ENCODE assay signal across 21 cellular contexts in genomic region chr4:41135761-41136160, GRCh38.
A peak's percentile ranks its signal among the peaks of the same experiment; 100 is the strongest.
DNase-seq lines count a peak whose midpoint lies in the region; ATAC-seq and TF ChIP-seq lines count a peak whose summit lies in the region.
"Had no signal": no experiment of that assay in that cellular context is flagged by ENCODE, and none has a peak within 500 bp of the region (broad histone marks: within the 10 kb centered on the region; RNA-seq: fewer than 3 reads in every experiment).

No MANE protein-coding gene starts in this region.

- peaks cover 28% of the 10 kb centered on the region for H3K36me3 ChIP-seq in RWPE2 (ENCODE audit: low read depth)
- H3K36me3 ChIP-seq: adrenal gland had no signal

- no peaks in the 10 kb centered on the region for H3K36me3 Mint-ChIP-seq in activated naive CD8-positive, alpha-beta T cell treated with anti-CD3 and anti-CD28 coated beads, Interleukin-2, amount 50 U/mL, for 24 hours (ENCODE audit: low read depth)
- H3K36me3 Mint-ChIP-seq: natural killer cell treated with Interleukin-12 subunit alpha and Interleukin-12 subunit beta and Interleukin-15 and Interleukin-18, amount 100 ng/mL, for 72 hours had no signal

- H3K27me3 Mint-ChIP-seq in activated naive CD8-positive, alpha-beta T cell treated with anti-CD3 and anti-CD28 coated beads, Interleukin-2, amount 50 U/mL, for 24 hours = peaks cover under 1% of the 10 kb centered on the region

- H3K4me3 ChIP-seq in GM12865 (ENCODE audit: low read depth, low read length) = no peak overlapping the region
- no peak overlapping the region for H3K4me3 ChIP-seq in RWPE2 (ENCODE audit: severe bottlenecking)
- H3K4me3 ChIP-seq: adrenal gland had no signal

- no peaks in the 10 kb centered on the region for H3K9me3 Mint-ChIP-seq in activated naive CD8-positive, alpha-beta T cell treated with anti-CD3 and anti-CD28 coated beads, Interleukin-2, amount 50 U/mL, for 24 hours
- H3K9me3 Mint-ChIP-seq: natural killer cell treated with Interleukin-12 subunit alpha and Interleukin-12 subunit beta and Interleukin-15 and Interleukin-18, amount 100 ng/mL, for 72 hours; stimulated activated naive CD8-positive, alpha-beta T cell treated with anti-CD3 and anti-CD28 coated beads, Interleukin-15, Interleukin-2, amounts not matched to agents 100 ng/mL and 50 ng/mL, for 24 hours had no signal

- peak; percentile 62 for ATAC-seq in RWPE2 (ENCODE audit: low read depth)
- ATAC-seq in activated CD4-positive, CD25-positive, alpha-beta regulatory T cell treated with anti-CD3 and anti-CD28 coated beads, Interleukin-2, amount 50 U/mL, for 24 hours = no peak
- ATAC-seq in activated naive CD8-positive, alpha-beta T cell treated with anti-CD3 and anti-CD28 coated beads, Interleukin-2, amount 50 U/mL, for 24 hours = no peak
- no peak for ATAC-seq in GM21360 (IDR thresholded peaks at IDR 0.05; ENCODE audit: unreplicated experiment)
- ATAC-seq: natural killer cell treated with Interleukin-12 subunit alpha and Interleukin-12 subunit beta and Interleukin-15 and Interleukin-18, amount 100 ng/mL, for 72 hours had no signal

- H3K27ac Mint-ChIP-seq in activated naive CD8-positive, alpha-beta T cell treated with anti-CD3 and anti-CD28 coated beads, Interleukin-2, amount 50 U/mL, for 24 hours = no peak overlapping the region
- H3K27ac Mint-ChIP-seq: natural killer cell treated with Interleukin-12 subunit alpha and Interleukin-12 subunit beta and Interleukin-15 and Interleukin-18, amount 100 ng/mL, for 72 hours; stimulated activated naive CD8-positive, alpha-beta T cell treated with anti-CD3 and anti-CD28 coated beads, Interleukin-15, Interleukin-2, amounts not matched to agents 100 ng/mL and 50 ng/mL, for 24 hours had no signal

- H3K27ac ChIP-seq in RWPE2 (ENCODE audit: poor library complexity, severe bottlenecking) = peak overlapping the region; percentile 78
- peak overlapping the region; percentile 62 for H3K27ac ChIP-seq in epithelial cell of prostate
- H3K27ac ChIP-seq: adrenal gland, KMS-11 had no signal

- H3K9me3 ChIP-seq in RWPE2 (ENCODE audit: severe bottlenecking) = no peaks in the 10 kb centered on the region
- H3K9me3 ChIP-seq: adrenal gland had no signal

- TF ChIP-seq CTCF in GM12865 (IDR thresholded peaks at IDR 0.05; ENCODE audit: insufficient read depth, low read depth, low read length, missing control alignments) (no peak), RWPE2 (IDR thresholded peaks at IDR 0.05; ENCODE audit: poor library complexity, severe bottlenecking) (no peak)

- peaks cover 62% of the 10 kb centered on the region for H3K4me1 ChIP-seq in RWPE2 (ENCODE audit: insufficient read depth, poor library complexity, severe bottlenecking)

- H3K27me3 ChIP-seq in RWPE2 (ENCODE audit: insufficient read depth, poor library complexity, severe bottlenecking) = no peaks in the 10 kb centered on the region
- H3K27me3 ChIP-seq: adrenal gland had no signal

- H3K4me3 Mint-ChIP-seq in activated naive CD8-positive, alpha-beta T cell treated with anti-CD3 and anti-CD28 coated beads, Interleukin-2, amount 50 U/mL, for 24 hours = no peak overlapping the region
- H3K4me3 Mint-ChIP-seq: natural killer cell treated with Interleukin-12 subunit alpha and Interleukin-12 subunit beta and Interleukin-15 and Interleukin-18, amount 100 ng/mL, for 72 hours; stimulated activated naive CD8-positive, alpha-beta T cell treated with anti-CD3 and anti-CD28 coated beads, Interleukin-15, Interleukin-2, amounts not matched to agents 100 ng/mL and 50 ng/mL, for 24 hours had no signal

- DNase-seq in GM12865 (ENCODE audit: low read depth) (peak; percentile 20), RWPE2 (ENCODE audit: low spot score) (no peak), epithelial cell of prostate (ENCODE audit: low read depth, low spot score) (no peak), pons (ENCODE audit: low spot score) (peak; percentile 22), NCI-H1436 (lab: John Stamatoyannopoulos, UW) (no peak)
- no peak for DNase-seq in activated naive CD8-positive, alpha-beta T cell treated with anti-CD3 and anti-CD28 coated beads, Interleukin-2, amount 50 U/mL, for 24 hours
- DNase-seq: activated CD4-positive, alpha-beta T cell treated with anti-CD3 and anti-CD28 coated beads, Interleukin-2, amount 50 U/mL, for 1 hour; activated CD8-positive, alpha-beta memory T cell treated with anti-CD3 and anti-CD28 coated beads, Interleukin-2, amount 50 U/mL, for 48 hours; activated effector memory CD4-positive, alpha-beta T cell treated with anti-CD3 and anti-CD28 coated beads, Interleukin-2, amount 50 U/mL, for 16 hours; adrenal gland; central memory CD4-positive, alpha-beta T cell; DMS153; effector CD8-positive, alpha-beta T cell; hypothalamus; NCI-H510A; stimulated activated CD4-positive, alpha-beta T cell treated with anti-CD3 and anti-CD28 coated beads, Interleukin-2, amount 100 ng/mL, for 48 hours had no signal

- no peaks in the 10 kb centered on the region for H3K4me1 Mint-ChIP-seq in activated naive CD8-positive, alpha-beta T cell treated with anti-CD3 and anti-CD28 coated beads, Interleukin-2, amount 50 U/mL, for 24 hours

Comparison
In these comparisons a context has a peak if more than half of its experiments do, and no peak if none do; other contexts are left out.
1. DNase-seq: peak in GM12865 (single experiment) and pons (single experiment); none in RWPE2 (single experiment), epithelial cell of prostate (single experiment), activated naive CD8-positive, alpha-beta T cell treated with anti-CD3 and anti-CD28 coated beads, Interleukin-2, amount 50 U/mL, for 24 hours (single experiment) and NCI-H1436 (single experiment).